In the genomic region with DNA sequence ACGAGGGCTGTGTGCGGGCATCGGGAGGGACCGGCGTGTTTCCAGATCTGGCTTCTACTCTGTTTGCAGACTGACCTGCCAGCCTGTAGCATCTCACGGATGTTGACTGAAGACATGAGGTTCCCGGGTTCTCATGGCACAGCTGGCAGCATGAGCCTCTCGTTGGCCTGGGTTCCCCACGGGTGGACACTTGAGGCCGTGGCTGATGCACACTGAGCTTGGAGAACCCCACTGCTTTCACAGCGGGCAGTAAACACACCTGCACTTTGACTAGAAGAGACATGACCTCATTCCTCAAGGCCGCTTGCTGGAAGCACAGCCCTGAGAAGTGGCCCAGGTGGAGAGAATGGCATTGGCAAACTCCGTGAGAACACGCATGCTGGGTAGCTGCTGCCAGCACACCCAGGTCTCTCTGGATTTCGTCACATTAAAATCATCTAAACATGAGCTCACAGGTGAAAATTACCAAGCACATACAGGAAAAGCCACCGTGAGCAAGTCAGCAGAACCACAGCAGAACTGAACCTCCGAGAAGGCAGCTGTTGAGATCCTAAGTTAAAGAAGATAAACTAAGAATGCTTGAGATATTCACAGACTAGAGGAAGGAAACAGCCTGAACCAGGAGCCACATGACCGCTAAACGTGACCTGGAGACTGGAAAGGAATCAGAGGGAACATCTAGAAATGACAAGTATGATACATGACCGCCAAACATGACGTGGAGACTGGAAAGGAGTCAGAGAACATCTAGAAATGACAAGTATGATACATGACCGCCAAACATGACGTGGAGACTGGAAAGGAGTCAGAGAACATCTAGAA, we compare ENCODE assay signal across 19 cellular contexts. TPM values are rescaled to one million over a fixed set of nuclear protein-coding genes. Genes with fewer than 3 reads are reported as not detected.
DNase-seq lines count a peak whose midpoint lies in the region; ATAC-seq, FAIRE-seq and TF ChIP-seq lines count a peak whose summit lies in the region.
"Had no signal": no experiment of that assay in that cellular context is flagged by ENCODE, and none has a peak within 500 bp of the region (broad histone marks: within the 10 kb centered on the region; RNA-seq: fewer than 3 reads in every experiment).

No MANE protein-coding gene starts in this region.

- peaks cover 7 to 9% of the 10 kb centered on the region in 2 donors for H3K4me1 ChIP-seq in kidney (ENCODE audit: control insufficient read depth in 1 of 2, insufficient read depth in 1 of 2, low read depth in 1 of 2, low read length in 2 of 2)
- peaks cover 4% of the 10 kb centered on the region for H3K4me1 ChIP-seq in psoas muscle

- CTCF ChIA-PET in RWPE1 (lab: Yijun Ruan, JAX): interaction anchor here (1.6 kb wide), 1 partner anchor 74 kb away, joined by 5 read pairs; no protein-coding TSS in a partner anchor

- no peaks in the 10 kb centered on the region for H3K27me3 ChIP-seq in psoas muscle (ENCODE audit: insufficient read depth in 3 of 3, low read length in 2 of 3)

- ATAC-seq in psoas muscle: peak; percentile 85 to 89 (median 86)
- ATAC-seq in GM18867 (IDR thresholded peaks at IDR 0.05; ENCODE audit: unreplicated experiment): no peak
- ATAC-seq: Panc1 had no signal

- H3K4me3 ChIP-seq in kidney (ENCODE audit: low read length in 2 of 2) (no peak overlapping the region), psoas muscle (no peak overlapping the region)

- H3K27ac ChIP-seq in RWPE1 (peak overlapping the region; percentile 97), kidney (ENCODE audit: low read depth in 2 of 2, low read length in 2 of 2) (no peak overlapping the region), psoas muscle (peak overlapping the region; percentile 79)
- H3K27ac ChIP-seq: C4-2B had no signal

- intact Hi-C loops in kidney (cut with DNase I) (no loop called here), psoas muscle (cut with DNase I) (no loop called here)

- 63 to 82% (median 68%) methylated on average over 21 of the region's 23 CpGs for WGBS in psoas muscle, 3 donors

- H3K9me3 ChIP-seq in kidney (ENCODE audit: control insufficient read depth in 1 of 2, low read length in 2 of 2): no peaks in the 10 kb centered on the region
- no peaks in the 10 kb centered on the region for H3K9me3 ChIP-seq in psoas muscle

- POLR2A ChIA-PET in RWPE1 (lab: Yijun Ruan, JAX; ENCODE audit: low non-redundant PET): no interaction called here

- no peak for TF ChIP-seq CTCF in RWPE1 (conservative IDR thresholded peaks at IDR 0.05; ENCODE audit: low read depth)
- TF ChIP-seq CTCF in kidney (IDR thresholded peaks at IDR 0.05; ENCODE audit: borderline replicate concordance, extremely low read depth, insufficient read depth): no peak
- no peak for TF ChIP-seq CTCF in psoas muscle (IDR thresholded peaks at IDR 0.05)

- no peak overlapping the region for H3K9ac ChIP-seq in kidney (ENCODE audit: low read length in 2 of 2)

- FAIRE-seq in kidney (lab: Jason Lieb, UNC): no peak
- FAIRE-seq: GM12892 had no signal

- H3K36me3 ChIP-seq in kidney (ENCODE audit: control insufficient read depth in 1 of 2, insufficient read depth in 2 of 2, low read length in 2 of 2) (peaks cover 37 to 53% of the 10 kb centered on the region in 2 donors), psoas muscle (ENCODE audit: insufficient read depth in 1 of 2, low read depth in 1 of 2) (peaks cover 4 to 78% of the 10 kb centered on the region in 2 donors)

- DNase-seq in RWPE1 (ENCODE audit: low spot score): no peak
- DNase-seq in cerebellar cortex (ENCODE audit: low spot score): peak; percentile 52
- peak; percentile 54 for DNase-seq in kidney
- DNase-seq in psoas muscle: peak in 1 of 2 donors; percentile 68
- no peak for DNase-seq in Kasumi-1 (lab: John Stamatoyannopoulos, UW)
- no peak for DNase-seq in cerebellar nuclear complex (lab: John Stamatoyannopoulos, UW)
- DNase-seq in activated naive CD4-positive, alpha-beta T cell treated with Interleukin-2 at 50 U/mL for 16 hours: no peak
- DNase-seq: H7, MM.1S, NCI-H1105 treated with DMSO at 0.1 percent for 48 hours, NCI-H1694 treated with DMSO at 0.1 percent for 48 hours, NCI-H2107, NCI-H226, NCI-H524 treated with DMSO at 0.1 percent for 48 hours, Right ventricle myocardium superior had no signal

RNA-seq across cellular contexts. Expression of gene BNIP3, which starts 32.5 kb away (rescaled TPM):
- total RNA-seq in kidney (49.6 TPM), psoas muscle (100 to 1,000 TPM in 3 of 4 donors, 10 to 100 TPM in 1; 93.5 to 165 (median 151) TPM)
- polyA plus RNA-seq in kidney (ENCODE audit: insufficient read depth, low read depth, low replicate concordance) (75.4 TPM), psoas muscle (100 to 1,000 TPM in 2 of 3 donors, 10 to 100 TPM in 1; 85.9 to 210 (median 133) TPM)

RNA-seq across cellular contexts. Expression of gene PPP2R2D, which starts 48.4 kb away (rescaled TPM):
- total RNA-seq in kidney (28.3 TPM), psoas muscle (10 to 100 TPM; 19.2 to 47.4 (median 33.0) TPM)
- polyA plus RNA-seq in kidney (ENCODE audit: insufficient read depth, low read depth, low replicate concordance) (34.8 TPM), psoas muscle (10 to 100 TPM; 23.0 to 27.3 (median 25.7) TPM)

Comparison
In these comparisons a context has a peak if more than half of its experiments do, and no peak if none do; other contexts are left out.
1. DNase-seq: peak in cerebellar cortex (single experiment) and kidney (single experiment); none in RWPE1 (single experiment), Kasumi-1 (0 of 2), cerebellar nuclear complex (0 of 2) and activated naive CD4-positive, alpha-beta T cell treated with Interleukin-2 at 50 U/mL for 16 hours (single experiment).
2. H3K27ac ChIP-seq: peak in RWPE1 (single experiment) and psoas muscle (single experiment); none in kidney (0 of 2).